Comparison of ENCODE assay signal across 1 cellular context in genomic region chr10:47317251-47317650, GRCh38.
TF ChIP-seq lines count a peak whose summit lies in the region.

No MANE protein-coding gene starts in this region.

TF ChIP-seq in GM23338, 12 proteins besides CTCF, POLR2A, EP300 and RAD21 (continued from another document):
- TF ChIP-seq ZNF462 (CRISPR knock-in tag; IDR thresholded peaks at IDR 0.05) (no peak), JUNB (IDR thresholded peaks at IDR 0.05; ENCODE audit: unreplicated experiment) (no peak), ETS1 (IDR thresholded peaks at IDR 0.05) (no peak), NANOG (IDR thresholded peaks at IDR 0.05; ENCODE audit: borderline replicate concordance) (no peak)
